ENCODE assay signal across 35 cellular contexts in the genomic region with DNA sequence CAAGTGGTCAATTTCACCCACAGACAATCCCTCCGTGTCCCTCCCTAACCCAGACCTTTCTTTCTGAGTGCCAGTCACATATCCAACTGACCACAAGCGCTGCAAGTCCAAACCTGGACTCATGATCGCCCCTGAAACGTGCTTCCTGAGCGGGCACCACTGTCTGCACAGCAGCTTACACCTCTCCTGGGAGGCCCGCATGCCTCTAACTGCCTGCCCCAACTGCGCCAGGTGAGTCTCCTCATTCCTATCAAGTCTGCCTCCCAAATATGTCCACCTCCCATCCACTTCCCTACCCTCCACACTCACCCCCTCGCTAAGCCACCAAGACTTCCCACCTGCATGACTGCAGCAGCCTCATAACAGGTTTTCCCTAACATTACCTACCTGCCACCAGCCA. TPM values are rescaled to one million over a fixed set of nuclear protein-coding genes. Genes with fewer than 3 reads are reported as not detected.
"Had no signal": no experiment of that assay in that cellular context is flagged by ENCODE, and none has a peak within 500 bp of the region (broad histone marks: within the 10 kb centered on the region; RNA-seq: fewer than 3 reads in every experiment).

No MANE protein-coding gene starts in this region.

- ATAC-seq: activated CD8-positive, alpha-beta memory T cell treated with anti-CD3 and anti-CD28 coated beads, Interleukin-2, amount 10 ng/mL, durations not matched to agents 7 days and 5 days; activated T-cell treated with anti-CD3 and anti-CD28 coated beads, Interleukin-2, amount 50 U/mL, for 72 hours; activated T-helper 17 cell treated with anti-CD3 and anti-CD28 coated beads, Interleukin-2, amount 50 U/mL, for 72 hours; T-cell had no signal

- H3K36me3 ChIP-seq: brain microvascular endothelial cell had no signal

- FAIRE-seq: RCC 7860 had no signal

- H3K4me2 ChIP-seq: KMS-11 had no signal

- DNase-seq: activated B cell treated with CpG ODN at 0.5 μM for 24 hours; activated CD4-positive, alpha-beta memory T cell treated with anti-CD3 and anti-CD28 coated beads, Interleukin-2, amount 10 ng/mL, durations not matched to agents 7 days and 5 days; activated CD4-positive, alpha-beta T cell treated with anti-CD3 and anti-CD28 coated beads for 1 hour; activated CD4-positive, alpha-beta T cell treated with anti-CD3 and anti-CD28 coated beads for 48 hours; activated CD8-positive, alpha-beta memory T cell treated with anti-CD3 and anti-CD28 coated beads for 24 hours; activated CD8-positive, alpha-beta memory T cell treated with anti-CD3 and anti-CD28 coated beads, Interleukin-2, amount 10 ng/mL, durations not matched to agents 7 days and 5 days; activated effector memory CD4-positive, alpha-beta T cell treated with anti-CD3 and anti-CD28 coated beads, Interleukin-2, amount 50 U/mL, for 16 hours; activated naive CD4-positive, alpha-beta T cell; activated naive CD4-positive, alpha-beta T cell treated with anti-CD3 and anti-CD28 coated beads, Interleukin-2, amount 50 U/mL, for 16 hours; activated naive CD8-positive, alpha-beta T cell treated with anti-CD3 and anti-CD28 coated beads for 36 hours; activated T-cell treated with anti-CD3 and anti-CD28 coated beads, Interleukin-2, amount 50 U/mL, for 1 hour; activated T-cell treated with anti-CD3 and anti-CD28 coated beads, Interleukin-2, amount 50 U/mL, for 72 hours; amniotic stem cell; aorta; brain microvascular endothelial cell; MM.1S; MV-4-11; NCI-H1092; NCI-H1436 treated with DMSO at 0.1 percent for 48 hours; NCI-H2029; NCI-H345; NCI-H524 treated with DMSO at 0.1 percent for 48 hours; NK-92 treated with Interleukin-12 subunit alpha and Interleukin-12 subunit beta, amount 100 ng/mL, for 24 hours; PC-3; SIG-M5; T-cell; T-helper 2 cell; T-helper 9 cell had no signal

- H3K27ac ChIP-seq: brain microvascular endothelial cell, KMS-11, RWPE1, VCaP had no signal

- H3K9ac ChIP-seq: KMS-11 had no signal

- H3K27me3 ChIP-seq: brain microvascular endothelial cell had no signal

RNA-seq across cellular contexts. Expression of gene COL4A4, which starts 33.4 kb away (rescaled TPM):
- total RNA-seq: activated CD8-positive, alpha-beta memory T cell treated with anti-CD3 and anti-CD28 coated beads, Interleukin-2, amount 10 ng/mL, durations not matched to agents 7 days and 5 days; activated naive CD8-positive, alpha-beta T cell treated with anti-CD3 and anti-CD28 coated beads for 36 hours; LHCN-M2; SK-MEL-5 had no signal

RNA-seq across cellular contexts. Expression of gene COL4A3, which starts 33.8 kb away (rescaled TPM):
- total RNA-seq: activated CD8-positive, alpha-beta memory T cell treated with anti-CD3 and anti-CD28 coated beads, Interleukin-2, amount 10 ng/mL, durations not matched to agents 7 days and 5 days; activated naive CD8-positive, alpha-beta T cell treated with anti-CD3 and anti-CD28 coated beads for 36 hours; LHCN-M2; SK-MEL-5 had no signal
